In genomic region chr22:23458663-23459541, GRCh38 we compare ENCODE assay signal across 15 cellular contexts.
"Had no signal": no experiment of that assay in that cellular context is flagged by ENCODE, and none has a peak within 500 bp of the region (broad histone marks: within the 10 kb centered on the region; RNA-seq: fewer than 3 reads in every experiment).

No MANE protein-coding gene starts in this region.

- H3K27me3 ChIP-seq: adrenal gland, hepatocyte, neural progenitor cell, uterus had no signal

- ATAC-seq: activated naive CD4-positive, alpha-beta T cell treated with anti-CD3 and anti-CD28 coated beads, Interleukin-2, amount 50 U/mL, for 72 hours; left colon had no signal

- H3K36me3 ChIP-seq: adrenal gland, neural progenitor cell, spleen, thoracic aorta, uterus, WERI-Rb-1 had no signal

- H3K79me2 ChIP-seq: hepatocyte, parathyroid adenoma had no signal

- H3K4me1 ChIP-seq: adrenal gland, neural progenitor cell, parathyroid adenoma, uterus had no signal

- H3K9me3 ChIP-seq: adrenal gland, spleen, thoracic aorta, uterus had no signal

- H2AFZ ChIP-seq: hepatocyte, neural progenitor cell, parathyroid adenoma had no signal

- H3K4me3 ChIP-seq: adrenal gland, hepatocyte, lung, neural progenitor cell, spleen, thoracic aorta, uterus had no signal

- H3K4me2 ChIP-seq: hepatocyte, neural progenitor cell had no signal

- DNase-seq: activated CD4-positive, alpha-beta T cell treated with anti-CD3 and anti-CD28 coated beads, Interleukin-2, amount 50 U/mL, for 4 hours; activated gamma-delta T cell treated with Interleukin-2 at 50 U/mL for 16 hours; adrenal gland; effector CD4-positive, alpha-beta T cell; left colon; spleen; stimulated activated naive B cell treated with anti-CD40 and anti-IgM and Interleukin-4, amounts not matched to agents 10 μg/mL and 1 μg/mL and 100 μg/mL, for 72 hours; uterus; WERI-Rb-1 had no signal

- H3K9ac ChIP-seq: neural progenitor cell, parathyroid adenoma had no signal

- H3K27ac ChIP-seq: adrenal gland, hepatocyte, neural progenitor cell, parathyroid adenoma, spleen, thoracic aorta, uterus, WERI-Rb-1 had no signal
